In genomic region chr5:129367883-129368282, GRCh38 we compare ENCODE assay signal across 19 cellular contexts.
DNase-seq lines count a peak whose midpoint lies in the region; ATAC-seq, FAIRE-seq and TF ChIP-seq lines count a peak whose summit lies in the region.
"Had no signal": no experiment of that assay in that cellular context is flagged by ENCODE, and none has a peak within 500 bp of the region (broad histone marks: within the 10 kb centered on the region; RNA-seq: fewer than 3 reads in every experiment).

No MANE protein-coding gene starts in this region.

- FAIRE-seq in bronchial epithelial cell (lab: Jason Lieb, UNC) (no peak), HepG2 (lab: Jason Lieb, UNC) (no peak)

- H3K23ac ChIP-seq in mesenchymal stem cell (ENCODE audit: low read length in 2 of 2) = no peak overlapping the region

- H3K27me3 ChIP-seq in bronchial epithelial cell (ENCODE audit: control insufficient read depth, insufficient read depth, low read length) (no peaks in the 10 kb centered on the region), mesenchymal stem cell (ENCODE audit: control insufficient read depth in 1 of 2, insufficient read depth in 1 of 2, low read length in 2 of 2) (no peaks in the 10 kb centered on the region), Karpas-422 (ENCODE audit: low read length) (no peaks in the 10 kb centered on the region), HepG2 (ENCODE audit: control insufficient read depth in 1 of 2, insufficient read depth in 2 of 2, low read length in 2 of 2) (no peaks in the 10 kb centered on the region)
- H3K27me3 ChIP-seq: heart right ventricle, Peyer's patch had no signal

- no peak for TF ChIP-seq POLR2A in NB4 (IDR thresholded peaks at IDR 0.05; ENCODE audit: extremely low read depth, insufficient read length)
- no peak for TF ChIP-seq POLR2A in HepG2 (IDR thresholded peaks at IDR 0.05; ENCODE audit: insufficient read depth in 1 of 2, low read depth in 2 of 2, low read length in 2 of 2)

- H3K9ac ChIP-seq in mesenchymal stem cell (ENCODE audit: low read length) (peak overlapping the region; percentile 73), Karpas-422 (ENCODE audit: low read length) (no peak overlapping the region), HepG2 (ENCODE audit: insufficient read depth, low read depth, low read length) (no peak overlapping the region)
- H3K9ac ChIP-seq: SK-N-SH had no signal

- H3K4me3 ChIP-seq in NB4 (ENCODE audit: low read depth, low read length) (no peak overlapping the region), bronchial epithelial cell (ENCODE audit: low read depth, low read length) (no peak overlapping the region), mesenchymal stem cell (ENCODE audit: insufficient read depth in 1 of 2, low read depth in 1 of 2, low read length in 2 of 2) (no peak overlapping the region), Karpas-422 (ENCODE audit: low read length) (no peak overlapping the region), HepG2 (replicated peaks in 1 of 3; ENCODE audit: insufficient read depth in 1 of 3, low read depth in 2 of 3, low read length in 3 of 3) (no peak overlapping the region)
- H3K4me3 ChIP-seq: heart right ventricle, Peyer's patch had no signal

- no peak overlapping the region for H2BK120ac ChIP-seq in mesenchymal stem cell (ENCODE audit: low read depth, low read length)

- H4K20me1 ChIP-seq in Karpas-422 (ENCODE audit: insufficient read depth, low read depth, low read length) = no peaks in the 10 kb centered on the region
- no peaks in the 10 kb centered on the region for H4K20me1 ChIP-seq in HepG2 (ENCODE audit: insufficient read depth, low read length)

- TF ChIP-seq CTCF in NB4 (IDR thresholded peaks at IDR 0.05; ENCODE audit: low read depth, low read length) = no peak
- TF ChIP-seq CTCF in bronchial epithelial cell (IDR thresholded peaks at IDR 0.05; ENCODE audit: insufficient read depth, low read length, severe bottlenecking) = no peak
- TF ChIP-seq CTCF in HepG2 (CRISPR knock-in tag; IDR thresholded peaks at IDR 0.05) = no peak

- H3K9me3 ChIP-seq in mesenchymal stem cell (ENCODE audit: control insufficient read depth, low read length) (peaks cover 7% of the 10 kb centered on the region), Karpas-422 (ENCODE audit: low read length) (no peaks in the 10 kb centered on the region), HepG2 (ENCODE audit: low read length) (peaks cover 11% of the 10 kb centered on the region)
- H3K9me3 ChIP-seq: SK-N-SH had no signal

- no peak overlapping the region for H2AFZ ChIP-seq in mesenchymal stem cell (ENCODE audit: low read depth, low read length)
- H2AFZ ChIP-seq in Karpas-422 (ENCODE audit: low read length) = no peak overlapping the region
- H2AFZ ChIP-seq in HepG2 (ENCODE audit: low read length) = no peak overlapping the region

- in situ Hi-C loops in HepG2 (cut with HindIII; ENCODE audit: extremely low pct_ligation_motif_present, low pct_unique_long_range_greater_than_20kb) = no loop called here

- no peaks in the 10 kb centered on the region for H3K36me3 ChIP-seq in bronchial epithelial cell (ENCODE audit: control insufficient read depth, insufficient read depth, low read length)
- H3K36me3 ChIP-seq in mesenchymal stem cell (ENCODE audit: control insufficient read depth in 1 of 2, insufficient read depth in 2 of 2, low read depth in 1 of 2, low read length in 2 of 2) = no peaks in the 10 kb centered on the region
- H3K36me3 ChIP-seq in Karpas-422 (ENCODE audit: insufficient read depth, low read length) = no peaks in the 10 kb centered on the region
- no peaks in the 10 kb centered on the region for H3K36me3 ChIP-seq in HepG2 (replicated peaks in 1 of 2; ENCODE audit: control insufficient read depth in 1 of 2, insufficient read depth in 2 of 2, low read length in 2 of 2)
- H3K36me3 ChIP-seq: heart right ventricle, Peyer's patch had no signal

- H2AK5ac ChIP-seq in mesenchymal stem cell (ENCODE audit: low read length, severe bottlenecking) = no peak overlapping the region

- no peak overlapping the region for H3K18ac ChIP-seq in mesenchymal stem cell (ENCODE audit: low read depth in 1 of 2, low read length in 2 of 2)

- POLR2A ChIA-PET in HepG2 (lab: Yijun Ruan, JAX) = no interaction called here

- H2BK15ac ChIP-seq in mesenchymal stem cell (ENCODE audit: low read depth, poor library complexity, severe bottlenecking) = no peak overlapping the region

- no peak overlapping the region for H4K8ac ChIP-seq in mesenchymal stem cell (ENCODE audit: low read length)

- 6% methylated on average over 1 of the region's 1 CpG for WGBS in mesenchymal stem cell
- WGBS in HepG2 (ENCODE audit: low lambda C conversion rate) = 7% methylated on average over 1 of the region's 1 CpG

- TF ChIP-seq EP300 in HepG2 (IDR thresholded peaks at IDR 0.05; ENCODE audit: low read depth in 2 of 2, low read length in 2 of 2) = no peak
- TF ChIP-seq EP300 in HepG2 (CRISPR knock-in tag; IDR thresholded peaks at IDR 0.05; ENCODE audit: borderline replicate concordance) = no peak

- no peak for TF ChIP-seq RAD21 in HepG2 (CRISPR knock-in tag; IDR thresholded peaks at IDR 0.05)

- H3K79me1 ChIP-seq in mesenchymal stem cell (replicated peaks; ENCODE audit: low read length, poor library complexity, severe bottlenecking) = no peaks in the 10 kb centered on the region

- no peaks in the 10 kb centered on the region for H3K9me2 ChIP-seq in Karpas-422 (replicated peaks; ENCODE audit: insufficient read depth, low read length)
- H3K9me2 ChIP-seq: SK-N-SH had no signal

- ATAC-seq in HepG2 = no peak
- ATAC-seq: activated CD4-positive, alpha-beta T cell treated with anti-CD3 and anti-CD28 coated beads for 36 hours; activated naive CD8-positive, alpha-beta T cell treated with anti-CD3 and anti-CD28 coated beads, Interleukin-2, amount 50 U/mL, for 24 hours; heart right ventricle had no signal

- no peak overlapping the region for H2BK5ac ChIP-seq in mesenchymal stem cell (ENCODE audit: low read depth, low read length, poor library complexity, severe bottlenecking)

- no peak overlapping the region for H3K14ac ChIP-seq in mesenchymal stem cell (ENCODE audit: low read length in 2 of 2)

- intact Hi-C loops in HepG2 (cut with micrococcal nuclease; ENCODE audit: unreplicated experiment) = no loop called here

- no peak overlapping the region for H4K91ac ChIP-seq in mesenchymal stem cell (ENCODE audit: low read length)

- H2BK12ac ChIP-seq in mesenchymal stem cell (ENCODE audit: low read length in 2 of 2) = no peak overlapping the region

- H3K27ac ChIP-seq in mesenchymal stem cell (ENCODE audit: low read length, poor library complexity, severe bottlenecking) (no peak overlapping the region), Karpas-422 (ENCODE audit: low read length) (no peak overlapping the region), HepG2 (ENCODE audit: extremely low read length, insufficient read depth, low read length) (no peak overlapping the region)
- H3K27ac ChIP-seq: heart right ventricle, Peyer's patch had no signal

- H3K79me2 ChIP-seq in Karpas-422 (ENCODE audit: low read length) (no peaks in the 10 kb centered on the region), HepG2 (ENCODE audit: insufficient read depth, low read length) (no peaks in the 10 kb centered on the region)

- H3K4me2 ChIP-seq in mesenchymal stem cell (ENCODE audit: low read length, poor library complexity, severe bottlenecking) = no peak overlapping the region
- no peak overlapping the region for H3K4me2 ChIP-seq in Karpas-422 (ENCODE audit: low read depth, low read length, poor library complexity, severe bottlenecking)
- H3K4me2 ChIP-seq in HepG2 (ENCODE audit: low read depth, low read length) = no peak overlapping the region
- H3K4me2 ChIP-seq: SK-N-SH had no signal

- H3K4me1 ChIP-seq in mesenchymal stem cell (ENCODE audit: control insufficient read depth, insufficient read depth, low read depth, low read length) (no peaks in the 10 kb centered on the region), Karpas-422 (ENCODE audit: low read length) (no peaks in the 10 kb centered on the region), HepG2 (ENCODE audit: insufficient read depth, low read length) (no peaks in the 10 kb centered on the region)
- H3K4me1 ChIP-seq: heart right ventricle, Peyer's patch had no signal

- BruUV-seq in HepG2 (replicated peaks; lab: Mats Ljungman, UMichigan) = no TSS peak

- DNase-seq in HT1080 (ENCODE audit: low read depth) (peak; percentile 30), NB4 (ENCODE audit: low read depth) (peak; percentile 47), bronchial epithelial cell (ENCODE audit: low read depth) (peak; percentile 35), mesenchymal stem cell (peak; percentile 83), Karpas-422 (no peak), AG08395 (ENCODE audit: low spot score) (no peak), HepG2 (ENCODE audit: low spot score) (no peak)
- DNase-seq: activated CD4-positive, alpha-beta T cell treated with anti-CD3 and anti-CD28 coated beads for 36 hours; activated effector memory CD4-positive, alpha-beta T cell treated with Interleukin-2 at 50 U/mL for 16 hours; activated naive CD8-positive, alpha-beta T cell treated with anti-CD3 and anti-CD28 coated beads, Interleukin-2, amount 50 U/mL, for 24 hours; central memory CD4-positive, alpha-beta T cell; DMS79; heart right ventricle; HFFc6; NCI-H1436 treated with DMSO at 0.1 percent for 48 hours; NCI-H2171; Peyer's patch; SK-N-SH; T1000 had no signal

- H3K4ac ChIP-seq in mesenchymal stem cell (ENCODE audit: low read depth in 1 of 2, low read length in 2 of 2) = no peak overlapping the region

- CTCF ChIA-PET in HepG2 (lab: Yijun Ruan, JAX; ENCODE audit: low intra/inter-chr PET ratio, low total read pairs) = no interaction called here

TF ChIP-seq in HepG2, 621 proteins besides CTCF, POLR2A, EP300 and RAD21 (continues in another document):
- TF ChIP-seq FOSL2 (CRISPR knock-in tag; IDR thresholded peaks at IDR 0.05) (no peak), ZFP90 (CRISPR knock-in tag; IDR thresholded peaks at IDR 0.05; ENCODE audit: borderline replicate concordance) (no peak), PTBP1 (IDR thresholded peaks at IDR 0.05; ENCODE audit: low read depth, low read length, poor library complexity, severe bottlenecking) (no peak), HNRNPL (IDR thresholded peaks at IDR 0.05; ENCODE audit: low read depth, low read length) (no peak), ZNF274 (CRISPR knock-in tag; IDR thresholded peaks at IDR 0.05) (no peak), RELA (CRISPR knock-in tag; IDR thresholded peaks at IDR 0.05) (no peak), ADNP (CRISPR knock-in tag; IDR thresholded peaks at IDR 0.05) (no peak)

Comparison
In these comparisons a context has a peak if more than half of its experiments do, and no peak if none do; other contexts are left out.
1. DNase-seq: peak in HT1080 (single experiment), NB4 (single experiment), bronchial epithelial cell (single experiment) and mesenchymal stem cell (single experiment); none in Karpas-422 (single experiment), AG08395 (single experiment) and HepG2 (single experiment).